In genomic region chr11:68714047-68714856, GRCh38 we compare ENCODE assay signal across 34 cellular contexts. TPM values are rescaled to one million over a fixed set of nuclear protein-coding genes. Genes with fewer than 3 reads are reported as not detected.
DNase-seq lines count a peak whose midpoint lies in the region; ATAC-seq, FAIRE-seq and TF ChIP-seq lines count a peak whose summit lies in the region.
"Had no signal": no experiment of that assay in that cellular context is flagged by ENCODE, and none has a peak within 500 bp of the region (broad histone marks: within the 10 kb centered on the region; RNA-seq: fewer than 3 reads in every experiment).

No MANE protein-coding gene starts in this region.

- BruUV-seq in OCI-LY7 (replicated peaks; lab: Mats Ljungman, UMichigan): no TSS peak

- H3K27ac ChIP-seq in GM23338 (ENCODE audit: low read depth) (no peak overlapping the region), OCI-LY7 (ENCODE audit: low read depth, low read length, poor library complexity, severe bottlenecking) (no peak overlapping the region), kidney (ENCODE audit: low read depth in 2 of 2, low read length in 2 of 2) (no peak overlapping the region)
- H3K27ac ChIP-seq: esophagus squamous epithelium, SK-N-MC, suprapubic skin, upper lobe of right lung had no signal

- H3K4me3 ChIP-seq in GM23338 (no peak overlapping the region), OCI-LY7 (ENCODE audit: low read depth, low read length, poor library complexity, severe bottlenecking) (no peak overlapping the region), kidney (ENCODE audit: low read length in 2 of 2) (no peak overlapping the region)
- H3K4me3 ChIP-seq: esophagus squamous epithelium, SK-N-MC, suprapubic skin, upper lobe of right lung had no signal

- H3K9ac ChIP-seq in kidney (ENCODE audit: low read length in 2 of 2): no peak overlapping the region

- H2AFZ ChIP-seq in GM23338: no peak overlapping the region
- H2AFZ ChIP-seq in OCI-LY7 (ENCODE audit: low read length): no peak overlapping the region

- H3K4me3 Mint-ChIP-seq in GM23338: no peak overlapping the region
- H3K4me3 Mint-ChIP-seq: activated CD4-positive, alpha-beta T cell treated with anti-CD3 and anti-CD28 coated beads for 36 hours; activated CD8-positive, alpha-beta T cell treated with anti-CD3 and anti-CD28 coated beads, Interleukin-2, amount 10 ng/mL, durations not matched to agents 7 days and 5 days; activated naive CD8-positive, alpha-beta T cell treated with anti-CD3 and anti-CD28 coated beads for 36 hours; CD4-positive, CD25-positive, alpha-beta regulatory T cell; dendritic cell treated with granulocyte-macrophage colony-stimulating factor and Interleukin-4, amounts not matched to agents 40 ng/mL and 50 ng/mL, for 4 days; immature natural killer cell; natural killer cell treated with Interleukin-12 subunit alpha and Interleukin-12 subunit beta and Interleukin-15 and Interleukin-18, amount 100 ng/mL, for 72 hours; stimulated activated memory B cell treated with anti-CD40 and anti-IgM and Interleukin-4, amounts not matched to agents 10 μg/mL and 1 μg/mL and 100 μg/mL, for 72 hours; T-helper 17 cell had no signal

- H3K36me3 Mint-ChIP-seq in GM23338 (ENCODE audit: low read depth): peaks cover 4% of the 10 kb centered on the region
- H3K36me3 Mint-ChIP-seq: natural killer cell treated with Interleukin-12 subunit alpha and Interleukin-12 subunit beta and Interleukin-15 and Interleukin-18, amount 100 ng/mL, for 72 hours had no signal

- no peak; the same call in 2 of the 3 replicates for ATAC-seq in GM23338
- no peak for ATAC-seq in HG02852 (IDR thresholded peaks at IDR 0.05; ENCODE audit: unreplicated experiment)
- no peak for ATAC-seq in GM21723 (IDR thresholded peaks at IDR 0.05; ENCODE audit: unreplicated experiment)
- ATAC-seq: activated CD4-positive, alpha-beta T cell treated with anti-CD3 and anti-CD28 coated beads for 36 hours; activated CD8-positive, alpha-beta T cell treated with anti-CD3 and anti-CD28 coated beads, Interleukin-2, amount 10 ng/mL, durations not matched to agents 7 days and 5 days; natural killer cell treated with Interleukin-12 subunit alpha and Interleukin-12 subunit beta and Interleukin-15 and Interleukin-18, amount 100 ng/mL, for 72 hours; stimulated activated memory B cell treated with anti-CD40 and anti-IgM and Interleukin-4, amounts not matched to agents 10 μg/mL and 1 μg/mL and 100 μg/mL, for 72 hours; T-helper 17 cell; upper lobe of right lung had no signal

- H3K36me3 ChIP-seq in GM23338 (ENCODE audit: insufficient read depth): no peaks in the 10 kb centered on the region; the same call in 1 of the 2 replicates
- H3K36me3 ChIP-seq in OCI-LY7 (ENCODE audit: insufficient read depth, low read length): no peaks in the 10 kb centered on the region
- H3K36me3 ChIP-seq in kidney (ENCODE audit: control insufficient read depth in 1 of 2, insufficient read depth in 2 of 2, low read length in 2 of 2): no peaks in the 10 kb centered on the region
- H3K36me3 ChIP-seq: esophagus squamous epithelium, suprapubic skin, upper lobe of right lung had no signal

- intact Hi-C loops in OCI-LY7 (cut with micrococcal nuclease; ENCODE audit: unreplicated experiment): no loop called here
- intact Hi-C loops in kidney (cut with DNase I): no loop called here

- H3K9me2 ChIP-seq in GM23338 (ENCODE audit: insufficient read depth) (no peaks in the 10 kb centered on the region), OCI-LY7 (ENCODE audit: insufficient read depth, low read length) (no peaks in the 10 kb centered on the region)

- POLR2A ChIA-PET in OCI-LY7 (lab: Charles Lee): no interaction called here

- 0 out of 2 replicates have a peak, but pooled peaks cover 4% of the 10 kb centered on the region for H3F3A ChIP-seq in GM23338 (replicated peaks; ENCODE audit: low read depth)

- DNase-seq in GM23338 (ENCODE audit: low spot score) (no peak), OCI-LY7 (ENCODE audit: low spot score) (no peak), kidney (peak; percentile 62), renal cortical epithelial cell (ENCODE audit: low read depth) (peak; percentile 15), NCI-H446 treated with DMSO at 0.1 percent for 48 hours (lab: John Stamatoyannopoulos, UW) (no peak)
- DNase-seq: activated CD4-positive, alpha-beta T cell treated with anti-CD3 and anti-CD28 coated beads for 36 hours; activated CD8-positive, alpha-beta T cell treated with anti-CD3 and anti-CD28 coated beads, Interleukin-2, amount 10 ng/mL, durations not matched to agents 7 days and 5 days; activated naive CD8-positive, alpha-beta T cell treated with anti-CD3 and anti-CD28 coated beads for 36 hours; CD4-positive, CD25-positive, alpha-beta regulatory T cell; central memory CD4-positive, alpha-beta T cell; esophagus squamous epithelium; foreskin melanocyte; hippocampal formation; immature natural killer cell; NCI-H1092; NCI-H187; NCI-H226; right cardiac atrium; stimulated activated CD4-positive, alpha-beta T cell treated with anti-CD3 and anti-CD28 coated beads, Interleukin-4, amount 100 ng/mL, for 4 hours; T-helper 17 cell; upper lobe of right lung had no signal

- no peak for TF ChIP-seq CTCF in GM23338 (conservative IDR thresholded peaks at IDR 0.05; ENCODE audit: low read depth in 2 of 2)
- TF ChIP-seq CTCF in OCI-LY7 (conservative IDR thresholded peaks at IDR 0.05; ENCODE audit: low read length): no peak
- no peak for TF ChIP-seq CTCF in kidney (IDR thresholded peaks at IDR 0.05; ENCODE audit: borderline replicate concordance, extremely low read depth, insufficient read depth)

- H3K4me1 ChIP-seq in GM23338 (ENCODE audit: insufficient read depth) (peaks cover 5% of the 10 kb centered on the region), OCI-LY7 (ENCODE audit: insufficient read depth, low read length, poor library complexity, severe bottlenecking) (peaks cover 5% of the 10 kb centered on the region), kidney (ENCODE audit: control insufficient read depth in 1 of 2, insufficient read depth in 1 of 2, low read depth in 1 of 2, low read length in 2 of 2) (peaks cover 0 to 5% of the 10 kb centered on the region in 2 donors)
- H3K4me1 ChIP-seq: esophagus squamous epithelium, suprapubic skin had no signal

- peaks cover 3% of the 10 kb centered on the region for H3K27me3 Mint-ChIP-seq in GM23338 (ENCODE audit: insufficient read depth, low read depth, poor library complexity)
- H3K27me3 Mint-ChIP-seq: activated CD4-positive, alpha-beta T cell treated with anti-CD3 and anti-CD28 coated beads for 36 hours; activated naive CD8-positive, alpha-beta T cell treated with anti-CD3 and anti-CD28 coated beads for 36 hours; CD4-positive, CD25-positive, alpha-beta regulatory T cell; dendritic cell treated with granulocyte-macrophage colony-stimulating factor and Interleukin-4, amounts not matched to agents 40 ng/mL and 50 ng/mL, for 4 days; T-helper 17 cell had no signal

- H3K27ac Mint-ChIP-seq in GM23338: no peak overlapping the region
- H3K27ac Mint-ChIP-seq: activated CD4-positive, alpha-beta T cell treated with anti-CD3 and anti-CD28 coated beads for 36 hours; activated CD8-positive, alpha-beta T cell treated with anti-CD3 and anti-CD28 coated beads, Interleukin-2, amount 10 ng/mL, durations not matched to agents 7 days and 5 days; activated naive CD8-positive, alpha-beta T cell treated with anti-CD3 and anti-CD28 coated beads for 36 hours; CD4-positive, CD25-positive, alpha-beta regulatory T cell; dendritic cell treated with granulocyte-macrophage colony-stimulating factor and Interleukin-4, amounts not matched to agents 40 ng/mL and 50 ng/mL, for 4 days; immature natural killer cell; natural killer cell treated with Interleukin-12 subunit alpha and Interleukin-12 subunit beta and Interleukin-15 and Interleukin-18, amount 100 ng/mL, for 72 hours; stimulated activated memory B cell treated with anti-CD40 and anti-IgM and Interleukin-4, amounts not matched to agents 10 μg/mL and 1 μg/mL and 100 μg/mL, for 72 hours; T-helper 17 cell had no signal

- H3K79me2 ChIP-seq in GM23338 (replicated peaks; ENCODE audit: insufficient read depth): no peaks in the 10 kb centered on the region
- H3K79me2 ChIP-seq in OCI-LY7 (ENCODE audit: insufficient read depth, low read depth, low read length): no peaks in the 10 kb centered on the region

- no peaks in the 10 kb centered on the region for H3K27me3 ChIP-seq in GM23338 (ENCODE audit: insufficient read depth)
- H3K27me3 ChIP-seq: esophagus squamous epithelium, suprapubic skin, upper lobe of right lung had no signal

- H3K4me1 Mint-ChIP-seq in GM23338: peaks cover 19% of the 10 kb centered on the region
- H3K4me1 Mint-ChIP-seq: activated CD4-positive, alpha-beta T cell treated with anti-CD3 and anti-CD28 coated beads for 36 hours; activated naive CD8-positive, alpha-beta T cell treated with anti-CD3 and anti-CD28 coated beads for 36 hours; CD4-positive, CD25-positive, alpha-beta regulatory T cell; immature natural killer cell; stimulated activated memory B cell treated with anti-CD40 and anti-IgM and Interleukin-4, amounts not matched to agents 10 μg/mL and 1 μg/mL and 100 μg/mL, for 72 hours; T-helper 17 cell had no signal

- FAIRE-seq in kidney (lab: Jason Lieb, UNC): no peak
- FAIRE-seq: astrocyte, endometrium, H54 had no signal

- H3K9me3 ChIP-seq in OCI-LY7 (ENCODE audit: low read length) (no peaks in the 10 kb centered on the region), kidney (ENCODE audit: control insufficient read depth in 1 of 2, low read length in 2 of 2) (no peaks in the 10 kb centered on the region)
- H3K9me3 ChIP-seq: esophagus squamous epithelium, suprapubic skin, upper lobe of right lung had no signal

- no peak overlapping the region for H3K4me2 ChIP-seq in GM23338
- H3K4me2 ChIP-seq in OCI-LY7 (ENCODE audit: low read length): peak overlapping the region; percentile 18; the same call in 1 of the 2 replicates

- H3K9me3 Mint-ChIP-seq in GM23338: no peaks in the 10 kb centered on the region; the same call in 2 of the 3 replicates
- H3K9me3 Mint-ChIP-seq: natural killer cell treated with Interleukin-12 subunit alpha and Interleukin-12 subunit beta and Interleukin-15 and Interleukin-18, amount 100 ng/mL, for 72 hours had no signal

- H4K20me1 ChIP-seq in GM23338 (replicated peaks; ENCODE audit: insufficient read depth): no peaks in the 10 kb centered on the region
- no peaks in the 10 kb centered on the region for H4K20me1 ChIP-seq in OCI-LY7 (ENCODE audit: insufficient read depth, low read length)

- CTCF ChIA-PET in OCI-LY7 (lab: Charles Lee; ENCODE audit: unreplicated experiment): no interaction called here

RNA-seq across cellular contexts. Expression of gene GAL, which starts 29.9 kb away (rescaled TPM):
- total RNA-seq in GM23338 (2014; rRNA removed; shearing (Covaris generic)): 80.9 and 82.8 TPM in 2 replicates
- polyA plus RNA-seq in GM23338 (2016; fragmentation: Nextera tagmentation; extraction: Ambion mirVana): 691 and 693 TPM in 2 replicates
- not detected in 2 replicates for total RNA-seq in OCI-LY7 (2014; rRNA removed; shearing (Covaris generic))
- not detected in 2 replicates for total RNA-seq in OCI-LY7 (2022)
- 0.31 TPM for total RNA-seq in kidney
- polyA plus RNA-seq in kidney (ENCODE audit: insufficient read depth, low read depth, low replicate concordance): not detected
- 0.87 TPM in 1 of 2 replicates, not detected in the other for total RNA-seq in renal cortical epithelial cell
- total RNA-seq: activated CD8-positive, alpha-beta T cell treated with anti-CD3 and anti-CD28 coated beads, Interleukin-2, amount 10 ng/mL, durations not matched to agents 7 days and 5 days; CD4-positive, CD25-positive, alpha-beta regulatory T cell; mononuclear cell; osteocyte; right cardiac atrium; RPMI7951; T-helper 17 cell; upper lobe of right lung had no signal
- polyA plus RNA-seq: CD4-positive, CD25-positive, alpha-beta regulatory T cell; immature natural killer cell had no signal

RNA-seq across cellular contexts. Expression of gene TESMIN, which starts 37.1 kb away (rescaled TPM):
- 58.2 and 64.6 TPM in 2 replicates for total RNA-seq in GM23338 (2014; rRNA removed; shearing (Covaris generic))
- polyA plus RNA-seq in GM23338 (2016; fragmentation: Nextera tagmentation; extraction: Ambion mirVana) (54.5 and 54.9 TPM in 2 replicates), kidney (ENCODE audit: insufficient read depth, low read depth, low replicate concordance) (3.8 TPM)
- total RNA-seq in OCI-LY7 (2014; rRNA removed; shearing (Covaris generic)): 10.4 and 13.0 TPM in 2 replicates
- total RNA-seq in OCI-LY7 (2022) (19.4 and 24.0 TPM in 2 replicates), kidney (8.7 TPM), renal cortical epithelial cell (2.9 and 5.0 TPM in 2 replicates)

Comparison
In these comparisons a context has a peak if more than half of its experiments do, and no peak if none do; other contexts are left out.
1. DNase-seq: peak in kidney (single experiment) and renal cortical epithelial cell (single experiment); none in GM23338 (single experiment), OCI-LY7 (single experiment) and NCI-H446 treated with DMSO at 0.1 percent for 48 hours (single experiment).
2. RNA of gene GAL, which starts 29.9 kb away (total RNA-seq): 80.9 to 82.8 TPM in GM23338; 0.31 TPM in kidney (single experiment), 0.87 TPM in renal cortical epithelial cell and not detected in OCI-LY7; every median in the first group is over 10 times any median in the second.